Comparison of ENCODE assay signal across 1 cellular context in genomic region chr16:81552743-81553079, GRCh38.
TF ChIP-seq lines count a peak whose summit lies in the region.

No MANE protein-coding gene starts in this region.

TF ChIP-seq in IMR-90, 13 proteins besides CTCF, POLR2A, EP300 and RAD21 (continued from another document):
- TF ChIP-seq, protein P1, sequence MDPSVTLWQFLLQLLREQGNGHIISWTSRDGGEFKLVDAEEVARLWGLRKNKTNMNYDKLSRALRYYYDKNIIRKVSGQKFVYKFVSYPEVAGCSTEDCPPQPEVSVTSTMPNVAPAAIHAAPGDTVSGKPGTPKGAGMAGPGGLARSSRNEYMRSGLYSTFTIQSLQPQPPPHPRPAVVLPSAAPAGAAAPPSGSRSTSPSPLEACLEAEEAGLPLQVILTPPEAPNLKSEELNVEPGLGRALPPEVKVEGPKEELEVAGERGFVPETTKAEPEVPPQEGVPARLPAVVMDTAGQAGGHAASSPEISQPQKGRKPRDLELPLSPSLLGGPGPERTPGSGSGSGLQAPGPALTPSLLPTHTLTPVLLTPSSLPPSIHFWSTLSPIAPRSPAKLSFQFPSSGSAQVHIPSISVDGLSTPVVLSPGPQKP (IDR thresholded peaks at IDR 0.05; ENCODE audit: borderline replicate concordance, low read depth, low read length): no peak
- TF ChIP-seq RCOR1 (IDR thresholded peaks at IDR 0.05; ENCODE audit: insufficient replicate concordance, low read length): no peak
- TF ChIP-seq CHD1 (IDR thresholded peaks at IDR 0.05; ENCODE audit: low read depth, low read length): no peak
- TF ChIP-seq, protein P2, sequence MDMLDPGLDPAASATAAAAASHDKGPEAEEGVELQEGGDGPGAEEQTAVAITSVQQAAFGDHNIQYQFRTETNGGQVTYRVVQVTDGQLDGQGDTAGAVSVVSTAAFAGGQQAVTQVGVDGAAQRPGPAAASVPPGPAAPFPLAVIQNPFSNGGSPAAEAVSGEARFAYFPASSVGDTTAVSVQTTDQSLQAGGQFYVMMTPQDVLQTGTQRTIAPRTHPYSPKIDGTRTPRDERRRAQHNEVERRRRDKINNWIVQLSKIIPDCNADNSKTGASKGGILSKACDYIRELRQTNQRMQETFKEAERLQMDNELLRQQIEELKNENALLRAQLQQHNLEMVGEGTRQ (IDR thresholded peaks at IDR 0.05; ENCODE audit: low read depth, low read length): no peak
- no peak for TF ChIP-seq NFE2L2 (IDR thresholded peaks at IDR 0.05; ENCODE audit: low read depth, low read length)
- no peak for TF ChIP-seq RFX5 (IDR thresholded peaks at IDR 0.05; ENCODE audit: low read depth, low read length)
- TF ChIP-seq MAZ (IDR thresholded peaks at IDR 0.05; ENCODE audit: borderline replicate concordance, low read depth, low read length): no peak
- no peak for TF ChIP-seq FOS (IDR thresholded peaks at IDR 0.05; ENCODE audit: low read depth, low read length)
- no peak for TF ChIP-seq SMC3 (IDR thresholded peaks at IDR 0.05; ENCODE audit: low read depth, low read length)
- TF ChIP-seq CEBPB (IDR thresholded peaks at IDR 0.05; ENCODE audit: low read depth, low read length): no peak
- no peak for TF ChIP-seq BHLHE40 (IDR thresholded peaks at IDR 0.05; ENCODE audit: low read depth, low read length)
- no peak for TF ChIP-seq MXI1 (IDR thresholded peaks at IDR 0.05; ENCODE audit: borderline replicate concordance, low read depth, low read length)
TF ChIP-seq in IMR-90: peak in this region for 0.
